ENCODE assay signal across 1 cellular context in the genomic region with DNA sequence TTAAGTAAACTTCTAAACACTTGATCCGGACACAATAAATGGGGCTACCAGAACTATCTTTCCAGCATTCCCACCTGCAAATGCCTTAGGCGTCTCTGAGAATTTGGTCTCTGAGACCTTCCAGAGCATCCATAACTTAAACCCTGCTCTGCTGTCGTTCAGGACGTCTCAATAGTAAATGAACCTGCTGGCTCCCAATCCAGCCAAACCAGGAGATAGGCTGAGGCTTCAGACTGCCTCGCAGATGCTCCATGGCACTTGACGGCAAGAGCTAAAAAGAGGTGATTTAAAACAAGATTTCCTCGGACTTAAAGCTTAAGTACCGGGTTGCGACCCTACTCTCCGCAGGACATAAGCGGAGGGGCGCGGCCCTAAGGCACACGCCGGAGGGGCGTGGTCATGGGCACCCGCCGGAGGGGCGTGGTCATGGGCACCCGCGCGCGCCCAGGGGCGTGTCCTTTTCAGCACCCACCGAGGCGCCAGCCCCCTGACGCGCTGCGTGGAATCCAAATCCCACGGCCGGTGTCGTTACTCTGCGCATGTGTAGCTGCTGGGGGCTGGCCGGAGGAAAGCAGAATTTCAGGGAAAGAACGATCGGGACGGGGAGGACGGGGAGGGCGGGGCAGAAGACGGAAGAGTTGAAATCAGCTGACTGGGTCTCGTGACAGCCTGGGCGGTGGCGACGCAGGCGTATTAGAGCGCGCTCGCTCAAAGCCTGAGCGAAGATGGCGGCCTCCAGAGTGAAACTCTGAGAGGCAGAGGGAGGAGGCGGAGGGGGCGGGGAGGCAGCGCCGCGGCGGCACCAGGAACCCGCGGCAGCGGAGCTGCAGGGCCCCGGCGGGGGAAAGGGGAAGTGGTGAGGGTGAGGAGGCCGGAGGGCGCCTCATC.
A peak's percentile ranks its signal among the peaks of the same experiment; 100 is the strongest.
TF ChIP-seq lines count a peak whose summit lies in the region.

A gene with protein sequence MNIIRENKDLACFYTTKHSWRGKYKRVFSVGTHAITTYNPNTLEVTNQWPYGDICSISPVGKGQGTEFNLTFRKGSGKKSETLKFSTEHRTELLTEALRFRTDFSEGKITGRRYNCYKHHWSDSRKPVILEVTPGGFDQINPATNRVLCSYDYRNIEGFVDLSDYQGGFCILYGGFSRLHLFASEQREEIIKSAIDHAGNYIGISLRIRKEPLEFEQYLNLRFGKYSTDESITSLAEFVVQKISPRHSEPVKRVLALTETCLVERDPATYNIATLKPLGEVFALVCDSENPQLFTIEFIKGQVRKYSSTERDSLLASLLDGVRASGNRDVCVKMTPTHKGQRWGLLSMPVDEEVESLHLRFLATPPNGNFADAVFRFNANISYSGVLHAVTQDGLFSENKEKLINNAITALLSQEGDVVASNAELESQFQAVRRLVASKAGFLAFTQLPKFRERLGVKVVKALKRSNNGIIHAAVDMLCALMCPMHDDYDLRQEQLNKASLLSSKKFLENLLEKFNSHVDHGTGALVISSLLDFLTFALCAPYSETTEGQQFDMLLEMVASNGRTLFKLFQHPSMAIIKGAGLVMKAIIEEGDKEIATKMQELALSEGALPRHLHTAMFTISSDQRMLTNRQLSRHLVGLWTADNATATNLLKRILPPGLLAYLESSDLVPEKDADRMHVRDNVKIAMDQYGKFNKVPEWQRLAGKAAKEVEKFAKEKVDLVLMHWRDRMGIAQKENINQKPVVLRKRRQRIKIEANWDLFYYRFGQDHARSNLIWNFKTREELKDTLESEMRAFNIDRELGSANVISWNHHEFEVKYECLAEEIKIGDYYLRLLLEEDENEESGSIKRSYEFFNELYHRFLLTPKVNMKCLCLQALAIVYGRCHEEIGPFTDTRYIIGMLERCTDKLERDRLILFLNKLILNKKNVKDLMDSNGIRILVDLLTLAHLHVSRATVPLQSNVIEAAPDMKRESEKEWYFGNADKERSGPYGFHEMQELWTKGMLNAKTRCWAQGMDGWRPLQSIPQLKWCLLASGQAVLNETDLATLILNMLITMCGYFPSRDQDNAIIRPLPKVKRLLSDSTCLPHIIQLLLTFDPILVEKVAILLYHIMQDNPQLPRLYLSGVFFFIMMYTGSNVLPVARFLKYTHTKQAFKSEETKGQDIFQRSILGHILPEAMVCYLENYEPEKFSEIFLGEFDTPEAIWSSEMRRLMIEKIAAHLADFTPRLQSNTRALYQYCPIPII (N-terminal part only) (plus strand): TSS at position 696 of the 888 bp plus-strand sequence. CDS start 17,049 bp downstream, outside the sequence.

TF ChIP-seq in GM23338, 12 proteins besides CTCF, POLR2A, EP300 and RAD21:
- TF ChIP-seq CREB1 (CRISPR knock-in tag; IDR thresholded peaks at IDR 0.05; ENCODE audit: low read depth) = no peak
- TF ChIP-seq POLR2AphosphoS5 (IDR thresholded peaks at IDR 0.05; ENCODE audit: low read depth) = peak; percentile 68
- TF ChIP-seq EZH2phosphoT487 (IDR thresholded peaks at IDR 0.05; ENCODE audit: unreplicated experiment) = no peak
- TF ChIP-seq NANOG (IDR thresholded peaks at IDR 0.05; ENCODE audit: borderline replicate concordance) = no peak
- TF ChIP-seq, protein P1, sequence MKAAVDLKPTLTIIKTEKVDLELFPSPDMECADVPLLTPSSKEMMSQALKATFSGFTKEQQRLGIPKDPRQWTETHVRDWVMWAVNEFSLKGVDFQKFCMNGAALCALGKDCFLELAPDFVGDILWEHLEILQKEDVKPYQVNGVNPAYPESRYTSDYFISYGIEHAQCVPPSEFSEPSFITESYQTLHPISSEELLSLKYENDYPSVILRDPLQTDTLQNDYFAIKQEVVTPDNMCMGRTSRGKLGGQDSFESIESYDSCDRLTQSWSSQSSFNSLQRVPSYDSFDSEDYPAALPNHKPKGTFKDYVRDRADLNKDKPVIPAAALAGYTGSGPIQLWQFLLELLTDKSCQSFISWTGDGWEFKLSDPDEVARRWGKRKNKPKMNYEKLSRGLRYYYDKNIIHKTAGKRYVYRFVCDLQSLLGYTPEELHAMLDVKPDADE (IDR thresholded peaks at IDR 0.05) = peak; percentile 56; the same call in 1 of the 2 replicates
- no peak for TF ChIP-seq ZNF114 (CRISPR knock-in tag; IDR thresholded peaks at IDR 0.05)
- TF ChIP-seq JUNB (IDR thresholded peaks at IDR 0.05; ENCODE audit: unreplicated experiment) = no peak
- no peak for TF ChIP-seq ZNF331 (CRISPR knock-in tag; IDR thresholded peaks at IDR 0.05; ENCODE audit: low read depth)
- TF ChIP-seq EZH2 (IDR thresholded peaks at IDR 0.05; ENCODE audit: low read depth, unreplicated experiment) = no peak
